13 cellular contexts compared by ENCODE assay signal in genomic region chr1:224447251-224447650, GRCh38. TPM values are rescaled to one million over a fixed set of nuclear protein-coding genes. Genes with fewer than 3 reads are reported as not detected.
DNase-seq lines count a peak whose midpoint lies in the region; ATAC-seq and TF ChIP-seq lines count a peak whose summit lies in the region.
"Had no signal": no experiment of that assay in that cellular context is flagged by ENCODE, and none has a peak within 500 bp of the region (broad histone marks: within the 10 kb centered on the region; RNA-seq: fewer than 3 reads in every experiment).

No MANE protein-coding gene starts in this region.

- peak overlapping the region; percentile 16 for H3K4me2 ChIP-seq in PC-3 (ENCODE audit: low read length)

- H3K27me3 ChIP-seq in PC-3 (ENCODE audit: low read length): no peaks in the 10 kb centered on the region
- H3K27me3 ChIP-seq in upper lobe of left lung: no peaks in the 10 kb centered on the region

- intact Hi-C loops in PC-3 (cut with micrococcal nuclease): no loop called here

- H3K4me3 ChIP-seq in PC-3 (ENCODE audit: low read length) (no peak overlapping the region), upper lobe of left lung (no peak overlapping the region)

- H3K36me3 ChIP-seq in PC-3 (ENCODE audit: low read depth, low read length): no peaks in the 10 kb centered on the region
- H3K36me3 ChIP-seq in upper lobe of left lung: peaks cover 0 to 5% (median 0%) of the 10 kb centered on the region in 4 donors
- H3K36me3 ChIP-seq: WERI-Rb-1 had no signal

- TF ChIP-seq CTCF in PC-3 (conservative IDR thresholded peaks at IDR 0.05; ENCODE audit: low read depth, low read length): no peak
- TF ChIP-seq CTCF in upper lobe of left lung (IDR thresholded peaks at IDR 0.05): no peak

- no TSS peak for BruUV-seq in PC-3 (replicated peaks; lab: Mats Ljungman, UMichigan)

- no peak overlapping the region for H2AFZ ChIP-seq in PC-3 (ENCODE audit: low read length)

- H3K27ac ChIP-seq in PC-3 (ENCODE audit: low read length) (no peak overlapping the region), upper lobe of left lung (no peak overlapping the region)
- H3K27ac ChIP-seq: WERI-Rb-1 had no signal

- H3K9ac ChIP-seq in PC-3 (ENCODE audit: low read length): no peak overlapping the region

- no peaks in the 10 kb centered on the region for H3K27me3 Mint-ChIP-seq in activated CD8-positive, alpha-beta T cell treated with anti-CD3 and anti-CD28 coated beads, Interleukin-2, amount 10 ng/mL, durations not matched to agents 7 days and 5 days (ENCODE audit: low read depth)
- H3K27me3 Mint-ChIP-seq: activated T-cell treated with anti-CD3 and anti-CD28 coated beads, Interleukin-2, amount 50 U/mL, for 24 hours; IgD-negative memory B cell had no signal

- H3K9me2 ChIP-seq in PC-3 (replicated peaks; ENCODE audit: low read length): no peaks in the 10 kb centered on the region

- TF ChIP-seq EP300 in upper lobe of left lung (IDR thresholded peaks at IDR 0.05): no peak

- peaks cover 11% of the 10 kb centered on the region for H3K4me1 Mint-ChIP-seq in activated CD8-positive, alpha-beta T cell treated with anti-CD3 and anti-CD28 coated beads, Interleukin-2, amount 10 ng/mL, durations not matched to agents 7 days and 5 days (ENCODE audit: low read depth)

- ATAC-seq in PC-3 (peak; percentile 97), upper lobe of left lung (ENCODE audit: low FRiP score in 2 of 2) (peak; percentile 62 to 96)
- no peak for ATAC-seq in activated CD8-positive, alpha-beta T cell treated with anti-CD3 and anti-CD28 coated beads, Interleukin-2, amount 10 ng/mL, durations not matched to agents 7 days and 5 days

- peaks cover 3% of the 10 kb centered on the region for H3K36me3 Mint-ChIP-seq in activated CD8-positive, alpha-beta T cell treated with anti-CD3 and anti-CD28 coated beads, Interleukin-2, amount 10 ng/mL, durations not matched to agents 7 days and 5 days (ENCODE audit: low read depth)

- H3K4me3 Mint-ChIP-seq in activated CD8-positive, alpha-beta T cell treated with anti-CD3 and anti-CD28 coated beads, Interleukin-2, amount 10 ng/mL, durations not matched to agents 7 days and 5 days: no peak overlapping the region
- H3K4me3 Mint-ChIP-seq: activated T-cell treated with anti-CD3 and anti-CD28 coated beads, Interleukin-2, amount 50 U/mL, for 24 hours; IgD-negative memory B cell had no signal

- POLR2A ChIA-PET in PC-3 (lab: Charles Lee; ENCODE audit: unreplicated experiment): no interaction called here
- POLR2A ChIA-PET in activated CD8-positive, alpha-beta T cell treated with anti-CD3 and anti-CD28 coated beads, Interleukin-2, amount 10 ng/mL, durations not matched to agents 7 days and 5 days (lab: Charles Lee): no interaction called here

- DNase-seq in PC-3: peak; percentile 71
- peak; percentile 55 to 88 for DNase-seq in dermis microvascular lymphatic vessel endothelial cell (ENCODE audit: low read depth in 2 of 2)
- DNase-seq in kidney tubule cell (ENCODE audit: low spot score): peak; percentile 46
- DNase-seq in upper lobe of left lung: no peak
- DNase-seq in COLO668 (lab: John Stamatoyannopoulos, UW; ENCODE audit: unreplicated experiment): no peak
- no peak for DNase-seq in GM19238 (ENCODE audit: insufficient read length, low spot score)
- DNase-seq in activated CD8-positive, alpha-beta T cell treated with anti-CD3 and anti-CD28 coated beads, Interleukin-2, amount 10 ng/mL, durations not matched to agents 7 days and 5 days: no peak
- DNase-seq in SW 1271 (lab: John Stamatoyannopoulos, UW): no peak
- DNase-seq: activated T-cell treated with anti-CD3 and anti-CD28 coated beads, Interleukin-2, amount 50 U/mL, for 24 hours; DMS153; trophoblast cell; WERI-Rb-1 had no signal

- no peaks in the 10 kb centered on the region for H3K79me2 ChIP-seq in PC-3 (ENCODE audit: low read length)

- H3K9me3 Mint-ChIP-seq in activated CD8-positive, alpha-beta T cell treated with anti-CD3 and anti-CD28 coated beads, Interleukin-2, amount 10 ng/mL, durations not matched to agents 7 days and 5 days (ENCODE audit: insufficient read depth): no peaks in the 10 kb centered on the region
- H3K9me3 Mint-ChIP-seq: activated T-cell treated with anti-CD3 and anti-CD28 coated beads, Interleukin-2, amount 50 U/mL, for 24 hours; IgD-negative memory B cell had no signal

- WGBS in upper lobe of left lung, 2 donors: 70 to 78% methylated on average over 2 of the region's 2 CpGs

- no peak for TF ChIP-seq POLR2A in upper lobe of left lung (IDR thresholded peaks at IDR 0.05)

- no peak overlapping the region for H3K27ac Mint-ChIP-seq in activated CD8-positive, alpha-beta T cell treated with anti-CD3 and anti-CD28 coated beads, Interleukin-2, amount 10 ng/mL, durations not matched to agents 7 days and 5 days
- H3K27ac Mint-ChIP-seq: activated T-cell treated with anti-CD3 and anti-CD28 coated beads, Interleukin-2, amount 50 U/mL, for 24 hours; IgD-negative memory B cell had no signal

- H3F3A ChIP-seq in PC-3 (ENCODE audit: low read length, unreplicated experiment): no peaks in the 10 kb centered on the region

- CTCF ChIA-PET in PC-3 (lab: Charles Lee): interaction anchor here (0.6 kb wide), 1 partner anchor 16 kb away, joined by 3 read pairs; no protein-coding TSS in a partner anchor
- CTCF ChIA-PET in activated CD8-positive, alpha-beta T cell treated with anti-CD3 and anti-CD28 coated beads, Interleukin-2, amount 10 ng/mL, durations not matched to agents 7 days and 5 days (lab: Charles Lee): interaction anchor here (0.7 to 3.7 kb wide), 2 partner anchors 10 to 13 kb away, joined by 3 to 24 read pairs; partner anchors contain the start of gene WDR26

- H3K9me3 ChIP-seq in PC-3 (ENCODE audit: low read length): no peaks in the 10 kb centered on the region
- no peaks in the 10 kb centered on the region for H3K9me3 ChIP-seq in upper lobe of left lung

- H4K20me1 ChIP-seq in PC-3 (ENCODE audit: low read length): no peaks in the 10 kb centered on the region

- H3K4me1 ChIP-seq in PC-3 (ENCODE audit: insufficient read depth, low read length): peaks cover 12% of the 10 kb centered on the region
- peaks cover 0 to 10% (median 6%) of the 10 kb centered on the region in 4 donors for H3K4me1 ChIP-seq in upper lobe of left lung

RNA-seq across cellular contexts. Expression of gene WDR26, which starts 12.7 kb away (rescaled TPM):
- total RNA-seq in PC-3 (2014; rRNA removed) (40.7 and 45.2 TPM in 2 replicates), dermis microvascular lymphatic vessel endothelial cell (50.5 and 82.1 TPM in 2 replicates), upper lobe of left lung (100 to 1,000 TPM in 3 of 6 donors, 10 to 100 TPM in 3; 75.8 to 145 (median 91.2) TPM)
- 10 to 100 TPM; 63.8 to 66.2 TPM for total RNA-seq in activated CD8-positive, alpha-beta T cell treated with anti-CD3 and anti-CD28 coated beads, Interleukin-2, amount 10 ng/mL, durations not matched to agents 7 days and 5 days

Comparison
In these comparisons a context has a peak if more than half of its experiments do, and no peak if none do; other contexts are left out.
1. DNase-seq: peak in PC-3 (single experiment), dermis microvascular lymphatic vessel endothelial cell (2 of 2) and kidney tubule cell (single experiment); none in upper lobe of left lung (0 of 2), COLO668 (single experiment), GM19238 (single experiment), activated CD8-positive, alpha-beta T cell treated with anti-CD3 and anti-CD28 coated beads, Interleukin-2, amount 10 ng/mL, durations not matched to agents 7 days and 5 days (single experiment) and SW 1271 (0 of 2).